20 cellular contexts compared by ENCODE assay signal in the genomic region with DNA sequence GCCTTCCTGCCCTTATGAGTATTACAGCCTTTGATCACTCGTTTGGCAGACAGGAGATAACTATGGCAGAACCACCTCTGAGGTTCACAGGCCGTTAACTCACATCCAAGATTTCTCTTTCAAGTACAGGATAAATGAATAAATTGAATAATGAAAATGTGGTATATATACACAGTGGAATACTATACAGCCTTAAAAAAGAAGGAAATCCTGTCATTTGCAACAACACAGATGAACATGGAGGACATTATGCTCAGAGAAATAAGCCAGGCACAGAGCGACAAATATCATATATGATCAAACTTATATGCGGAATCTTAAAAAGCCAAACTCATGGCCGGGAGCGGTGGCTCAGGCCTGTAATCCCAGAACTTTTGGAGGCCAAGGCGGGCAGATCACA. TPM values are rescaled to one million over a fixed set of nuclear protein-coding genes. Genes with fewer than 3 reads are reported as not detected.
DNase-seq lines count a peak whose midpoint lies in the region; ATAC-seq and TF ChIP-seq lines count a peak whose summit lies in the region.
"Had no signal": no experiment of that assay in that cellular context is flagged by ENCODE, and none has a peak within 500 bp of the region (broad histone marks: within the 10 kb centered on the region; RNA-seq: fewer than 3 reads in every experiment).

No MANE protein-coding gene starts in this region.

- peaks cover 0 to 6% of the 10 kb centered on the region in 2 donors for H3K4me1 ChIP-seq in breast epithelium
- H3K4me1 ChIP-seq in gastroesophageal sphincter: peaks cover 12 to 87% (median 27%) of the 10 kb centered on the region in 3 donors
- H3K4me1 ChIP-seq: BLaER1 treated with 17β-estradiol and CSF1 and Interleukin-3, amounts not matched to agents 10 nM and 100 nM; Caco-2 had no signal

- H3K36me3 ChIP-seq in breast epithelium: no peaks in the 10 kb centered on the region
- peaks cover 0 to 17% of the 10 kb centered on the region in 2 donors for H3K36me3 ChIP-seq in gastroesophageal sphincter
- H3K36me3 ChIP-seq: BLaER1 treated with 17β-estradiol and CSF1 and Interleukin-3, amounts not matched to agents 10 nM and 100 nM had no signal

- H3K9me3 Mint-ChIP-seq in MCF 10A (ENCODE audit: unreplicated experiment) (no peaks in the 10 kb centered on the region), natural killer cell (no peaks in the 10 kb centered on the region), immature natural killer cell (no peaks in the 10 kb centered on the region)
- no peaks in the 10 kb centered on the region for H3K9me3 Mint-ChIP-seq in natural killer cell treated with Interleukin-12 subunit alpha and Interleukin-12 subunit beta and Interleukin-15 and Interleukin-18, amount 100 ng/mL, for 72 hours
- H3K9me3 Mint-ChIP-seq in effector memory CD8-positive, alpha-beta T cell: no peaks in the 10 kb centered on the region
- H3K9me3 Mint-ChIP-seq: CD4-positive, alpha-beta T cell had no signal

- no peak for TF ChIP-seq EP300 in gastroesophageal sphincter (IDR thresholded peaks at IDR 0.05)

- POLR2A ChIA-PET in MCF 10A (lab: Yijun Ruan, JAX): interaction anchor here (0.6 to 1.2 kb wide), 2 partner anchors 10 to 18 kb away, joined by 3 read pairs; no protein-coding TSS in a partner anchor

- peaks cover 4% of the 10 kb centered on the region for H3K36me3 Mint-ChIP-seq in MCF 10A (ENCODE audit: insufficient read depth, unreplicated experiment)
- no peaks in the 10 kb centered on the region for H3K36me3 Mint-ChIP-seq in natural killer cell
- peaks cover 4% of the 10 kb centered on the region for H3K36me3 Mint-ChIP-seq in natural killer cell treated with Interleukin-12 subunit alpha and Interleukin-12 subunit beta and Interleukin-15 and Interleukin-18, amount 100 ng/mL, for 72 hours
- H3K36me3 Mint-ChIP-seq in effector memory CD8-positive, alpha-beta T cell (ENCODE audit: insufficient read depth): peaks cover 47% of the 10 kb centered on the region
- H3K36me3 Mint-ChIP-seq in immature natural killer cell: peaks cover 3 to 14% (median 11%) of the 10 kb centered on the region in 3 donors
- H3K36me3 Mint-ChIP-seq: CD8-positive, alpha-beta T cell had no signal

- no peaks in the 10 kb centered on the region for H3K27me3 ChIP-seq in breast epithelium
- H3K27me3 ChIP-seq in gastroesophageal sphincter: no peaks in the 10 kb centered on the region
- H3K27me3 ChIP-seq: BLaER1 treated with 17β-estradiol and CSF1 and Interleukin-3, amounts not matched to agents 10 nM and 100 nM had no signal

- CTCF ChIA-PET in MCF 10A (lab: Yijun Ruan, JAX): no interaction called here

- ATAC-seq in natural killer cell (no peak), gastroesophageal sphincter (no peak), GM19455 (IDR thresholded peaks at IDR 0.05; ENCODE audit: unreplicated experiment) (no peak)
- ATAC-seq in natural killer cell treated with Interleukin-12 subunit alpha and Interleukin-12 subunit beta and Interleukin-15 and Interleukin-18, amount 100 ng/mL, for 72 hours: no peak
- no peak for ATAC-seq in effector memory CD8-positive, alpha-beta T cell (replicated peaks)
- ATAC-seq: A549; CD8-positive, alpha-beta T cell had no signal

- no peak for DNase-seq in breast epithelium (ENCODE audit: low spot score in 2 of 2)
- DNase-seq in MCF 10A (ENCODE audit: unreplicated experiment): no peak
- DNase-seq in natural killer cell: no peak
- no peak for DNase-seq in natural killer cell treated with Interleukin-12 subunit alpha and Interleukin-12 subunit beta and Interleukin-15 and Interleukin-18, amount 100 ng/mL, for 72 hours (ENCODE audit: low spot score)
- DNase-seq in effector memory CD8-positive, alpha-beta T cell: no peak
- DNase-seq in immature natural killer cell: no peak
- DNase-seq: AML-193; Caco-2; Calu3; CD4-positive, alpha-beta T cell; CD8-positive, alpha-beta T cell; DMS79 treated with DMSO at 0.1 percent for 48 hours; GF-D8 had no signal

- H3K27ac ChIP-seq in breast epithelium (peak overlapping the region; percentile 3 to 5), gastroesophageal sphincter (peak overlapping the region in 2 of 4 donors; percentile 12 to 17)
- H3K27ac ChIP-seq: 22Rv1; BLaER1 treated with 17β-estradiol and CSF1 and Interleukin-3, amounts not matched to agents 10 nM and 100 nM; C4-2B had no signal

- TF ChIP-seq POLR2A in breast epithelium (IDR thresholded peaks at IDR 0.05) (no peak), gastroesophageal sphincter (IDR thresholded peaks at IDR 0.05) (no peak)

- TF ChIP-seq CTCF in breast epithelium (IDR thresholded peaks at IDR 0.05): no peak
- TF ChIP-seq CTCF in MCF 10A (IDR thresholded peaks at IDR 0.05; ENCODE audit: unreplicated experiment): no peak
- no peak for TF ChIP-seq CTCF in natural killer cell (IDR thresholded peaks at IDR 0.05)
- no peak for TF ChIP-seq CTCF in gastroesophageal sphincter (IDR thresholded peaks at IDR 0.05)

- no TSS peak for BruUV-seq in MCF 10A (replicated peaks; lab: Mats Ljungman, UMichigan)

- H3K27ac Mint-ChIP-seq in MCF 10A (ENCODE audit: low read depth, unreplicated experiment): no peak overlapping the region
- H3K27ac Mint-ChIP-seq in natural killer cell: peak overlapping the region; percentile 69 to 89
- H3K27ac Mint-ChIP-seq in natural killer cell treated with Interleukin-12 subunit alpha and Interleukin-12 subunit beta and Interleukin-15 and Interleukin-18, amount 100 ng/mL, for 72 hours: peak overlapping the region in 1 of 2 donors; percentile 79
- H3K27ac Mint-ChIP-seq in effector memory CD8-positive, alpha-beta T cell: peak overlapping the region; percentile 60 to 67
- peak overlapping the region in 4 of 6 donors; percentile 37 to 85 (median 68) for H3K27ac Mint-ChIP-seq in immature natural killer cell
- H3K27ac Mint-ChIP-seq: B cell; CD4-positive, alpha-beta T cell; CD8-positive, alpha-beta T cell had no signal

- H3K27me3 Mint-ChIP-seq in MCF 10A (ENCODE audit: insufficient read depth, unreplicated experiment) (no peaks in the 10 kb centered on the region), natural killer cell (ENCODE audit: low read depth in 2 of 2) (no peaks in the 10 kb centered on the region), immature natural killer cell (ENCODE audit: low read depth in 3 of 3) (peaks cover 0 to 3% (median 2%) of the 10 kb centered on the region in 3 donors)
- H3K27me3 Mint-ChIP-seq in natural killer cell treated with Interleukin-12 subunit alpha and Interleukin-12 subunit beta and Interleukin-15 and Interleukin-18, amount 100 ng/mL, for 72 hours: no peaks in the 10 kb centered on the region
- H3K27me3 Mint-ChIP-seq in effector memory CD8-positive, alpha-beta T cell: no peaks in the 10 kb centered on the region
- H3K27me3 Mint-ChIP-seq: CD4-positive, alpha-beta T cell had no signal

- no peak overlapping the region for H3K4me3 ChIP-seq in breast epithelium
- H3K4me3 ChIP-seq in gastroesophageal sphincter: no peak overlapping the region
- H3K4me3 ChIP-seq: A549; BLaER1 treated with 17β-estradiol and CSF1 and Interleukin-3, amounts not matched to agents 10 nM and 100 nM had no signal

- intact Hi-C loops in breast epithelium (cut with DNase I; ENCODE audit: low total_unique reads) (no loop called here), MCF 10A (cut with micrococcal nuclease) (no loop called here), natural killer cell (cut with micrococcal nuclease) (no loop called here)

- WGBS in gastroesophageal sphincter (ENCODE audit: low coverage in 1 of 2), 2 donors: 83 to 91% methylated on average over 4 to 6 of the region's 7 CpGs

- no peaks in the 10 kb centered on the region for H3K9me3 ChIP-seq in breast epithelium
- no peaks in the 10 kb centered on the region for H3K9me3 ChIP-seq in gastroesophageal sphincter
- H3K9me3 ChIP-seq: A549, Caco-2 had no signal

- H3K4me3 Mint-ChIP-seq in MCF 10A (ENCODE audit: unreplicated experiment): no peak overlapping the region
- H3K4me3 Mint-ChIP-seq in natural killer cell: peak overlapping the region; percentile 33
- no peak overlapping the region for H3K4me3 Mint-ChIP-seq in natural killer cell treated with Interleukin-12 subunit alpha and Interleukin-12 subunit beta and Interleukin-15 and Interleukin-18, amount 100 ng/mL, for 72 hours
- no peak overlapping the region for H3K4me3 Mint-ChIP-seq in effector memory CD8-positive, alpha-beta T cell
- no peak overlapping the region for H3K4me3 Mint-ChIP-seq in immature natural killer cell
- H3K4me3 Mint-ChIP-seq: B cell; CD4-positive, alpha-beta T cell; CD8-positive, alpha-beta T cell had no signal

- peaks cover 7% of the 10 kb centered on the region for H3K4me1 Mint-ChIP-seq in MCF 10A (ENCODE audit: insufficient read depth, unreplicated experiment)
- H3K4me1 Mint-ChIP-seq in natural killer cell: peaks cover 69 to 78% of the 10 kb centered on the region in 2 donors
- peaks cover 35 to 44% of the 10 kb centered on the region in 2 donors for H3K4me1 Mint-ChIP-seq in natural killer cell treated with Interleukin-12 subunit alpha and Interleukin-12 subunit beta and Interleukin-15 and Interleukin-18, amount 100 ng/mL, for 72 hours (ENCODE audit: low read depth in 2 of 2)
- H3K4me1 Mint-ChIP-seq in effector memory CD8-positive, alpha-beta T cell (ENCODE audit: low read depth in 2 of 2): peaks cover 24 to 61% of the 10 kb centered on the region in 2 donors
- peaks cover 79 to 99% of the 10 kb centered on the region in 2 donors for H3K4me1 Mint-ChIP-seq in immature natural killer cell
- H3K4me1 Mint-ChIP-seq: B cell had no signal

RNA-seq across cellular contexts. Expression of gene TGFBR3, which starts 32.6 kb away (rescaled TPM):
- total RNA-seq in breast epithelium (100 to 1,000 TPM; 127 to 287 (median 167) TPM), MCF 10A (2022) (7.0 and 12.0 TPM in 2 replicates), natural killer cell (100 to 1,000 TPM; 225 to 274 (median 243) TPM), gastroesophageal sphincter (100 to 1,000 TPM; 176 to 315 (median 248) TPM)
- total RNA-seq in natural killer cell treated with Interleukin-12 subunit alpha and Interleukin-12 subunit beta and Interleukin-15 and Interleukin-18, amount 100 ng/mL, for 72 hours: 100 to 1,000 TPM in 1 of 2 donors, 10 to 100 TPM in 1; 67.6 to 157 TPM
- 100 to 1,000 TPM; 141 to 245 (median 183) TPM for polyA plus RNA-seq in immature natural killer cell
